ENCODE assay signal across 1 cellular context in the genomic region with DNA sequence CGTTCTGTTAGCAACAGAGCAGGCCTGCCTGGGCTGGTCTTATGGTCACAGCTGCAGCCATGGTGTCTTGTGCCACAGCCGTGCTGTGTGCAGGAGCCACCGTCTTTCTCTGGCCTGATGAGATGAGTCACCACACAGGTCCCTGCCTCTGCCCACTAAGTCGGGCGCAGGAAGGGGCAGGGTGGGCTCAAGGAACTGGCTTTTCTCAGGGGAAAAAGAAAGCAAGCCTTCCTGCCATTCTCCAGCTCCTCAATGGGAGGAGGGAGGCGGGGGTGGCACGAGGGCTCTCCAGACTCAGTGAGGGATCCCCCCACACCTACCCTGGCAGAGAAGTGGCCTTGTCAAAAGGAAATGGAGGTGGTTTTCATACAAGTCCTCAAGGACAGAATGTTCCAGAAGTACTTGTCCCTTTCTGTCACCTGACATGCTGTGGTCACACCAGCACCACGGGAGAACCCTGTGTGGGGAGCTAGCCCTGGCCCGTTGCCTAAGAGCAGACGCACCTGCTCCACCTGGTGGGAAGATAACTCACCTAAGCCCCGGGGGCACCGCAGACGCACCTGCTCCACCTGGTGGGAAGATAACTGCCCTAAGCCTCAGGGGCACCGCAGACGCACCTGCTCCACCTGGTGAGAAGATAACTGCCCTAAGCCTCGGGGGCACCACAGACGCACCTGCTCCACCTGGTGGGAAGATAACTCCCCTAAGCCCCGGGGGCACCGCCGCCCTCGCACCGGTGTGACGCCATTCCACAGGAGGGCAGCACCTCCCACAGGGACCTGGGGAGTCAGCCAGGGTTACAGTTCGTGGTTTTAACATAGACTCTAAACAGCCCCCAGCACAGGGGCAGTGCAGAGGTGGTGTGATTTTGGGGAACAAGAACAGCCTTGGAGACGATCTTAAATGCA.
TF ChIP-seq lines count a peak whose summit lies in the region.

No MANE protein-coding gene starts in this region.

TF ChIP-seq in K562, 482 proteins besides CTCF, POLR2A, EP300 and RAD21:
- TF ChIP-seq STAG1 (CRISPR knock-in tag; IDR thresholded peaks at IDR 0.05; ENCODE audit: borderline replicate concordance) (peak; percentile 34; the same call in 1 of the 2 replicates), SMC3 (conservative IDR thresholded peaks at IDR 0.05; ENCODE audit: insufficient read depth, low read depth, low read length) (0 out of 2 replicates have a peak, but pooled peaks have one; percentile 16), PYGO2 (tag; IDR thresholded peaks at IDR 0.05) (no peak)
